In the genomic region with DNA sequence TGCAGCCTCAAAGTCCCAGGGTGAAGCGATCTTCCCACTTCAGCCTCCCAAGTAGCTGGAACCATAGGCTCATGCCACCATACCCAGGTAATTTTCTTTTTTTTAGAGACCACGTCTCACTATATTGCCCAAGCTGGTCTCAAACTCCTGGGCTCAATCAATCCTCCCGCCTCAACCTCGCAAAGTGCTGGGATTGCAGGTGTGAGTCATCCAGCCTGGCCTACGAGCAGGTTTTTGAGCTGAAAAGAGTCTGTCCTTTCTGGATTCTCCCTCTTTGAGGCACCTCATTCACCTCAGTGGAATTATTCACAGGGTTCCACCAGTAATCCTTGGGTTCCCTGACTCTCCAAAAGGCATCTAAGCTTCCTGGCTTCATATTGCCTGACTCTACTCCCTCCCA, we compare ENCODE assay signal across 1 cellular context.
TF ChIP-seq lines count a peak whose summit lies in the region.

No MANE protein-coding gene starts in this region.

TF ChIP-seq in H1, 55 proteins besides CTCF, POLR2A, EP300 and RAD21:
- no peak for TF ChIP-seq BACH1 (IDR thresholded peaks at IDR 0.05; ENCODE audit: low read length)
- no peak for TF ChIP-seq SP1 (IDR thresholded peaks at IDR 0.05; ENCODE audit: low read depth, low read length)
- no peak for TF ChIP-seq KDM4A (IDR thresholded peaks at IDR 0.05; ENCODE audit: low read depth, low read length, severe bottlenecking)
- no peak for TF ChIP-seq CHD2 (IDR thresholded peaks at IDR 0.05; ENCODE audit: low read length)
- TF ChIP-seq USF2 (IDR thresholded peaks at IDR 0.05; ENCODE audit: low read length) = no peak
- TF ChIP-seq SIRT6 (IDR thresholded peaks at IDR 0.05; ENCODE audit: low read length) = no peak
- no peak for TF ChIP-seq FOSL1 (IDR thresholded peaks at IDR 0.05; ENCODE audit: insufficient read depth, low read depth, low read length)
- TF ChIP-seq ASH2L (IDR thresholded peaks at IDR 0.05; ENCODE audit: low read length) = no peak
- TF ChIP-seq TCF12 (IDR thresholded peaks at IDR 0.05; ENCODE audit: low read depth, low read length) = no peak
- TF ChIP-seq CHD1 (IDR thresholded peaks at IDR 0.05; ENCODE audit: low read depth, low read length) = no peak
- no peak for TF ChIP-seq RXRA (IDR thresholded peaks at IDR 0.05; ENCODE audit: insufficient read depth, low read depth, low read length)
- TF ChIP-seq BCL11A (IDR thresholded peaks at IDR 0.05; ENCODE audit: low read depth in 2 of 2, low read length in 2 of 2) = no peak
- no peak for TF ChIP-seq MAFK (IDR thresholded peaks at IDR 0.05; ENCODE audit: low read depth, low read length)
- no peak for TF ChIP-seq ATF3 (IDR thresholded peaks at IDR 0.05; ENCODE audit: insufficient read depth, low read depth, low read length)
- TF ChIP-seq BRCA1 (IDR thresholded peaks at IDR 0.05; ENCODE audit: low read depth, low read length) = no peak
- no peak for TF ChIP-seq CEBPB (IDR thresholded peaks at IDR 0.05; ENCODE audit: low read depth, low read length)
- TF ChIP-seq KDM1A (IDR thresholded peaks at IDR 0.05; ENCODE audit: borderline replicate concordance, low read length) = no peak
- TF ChIP-seq, protein P1, sequence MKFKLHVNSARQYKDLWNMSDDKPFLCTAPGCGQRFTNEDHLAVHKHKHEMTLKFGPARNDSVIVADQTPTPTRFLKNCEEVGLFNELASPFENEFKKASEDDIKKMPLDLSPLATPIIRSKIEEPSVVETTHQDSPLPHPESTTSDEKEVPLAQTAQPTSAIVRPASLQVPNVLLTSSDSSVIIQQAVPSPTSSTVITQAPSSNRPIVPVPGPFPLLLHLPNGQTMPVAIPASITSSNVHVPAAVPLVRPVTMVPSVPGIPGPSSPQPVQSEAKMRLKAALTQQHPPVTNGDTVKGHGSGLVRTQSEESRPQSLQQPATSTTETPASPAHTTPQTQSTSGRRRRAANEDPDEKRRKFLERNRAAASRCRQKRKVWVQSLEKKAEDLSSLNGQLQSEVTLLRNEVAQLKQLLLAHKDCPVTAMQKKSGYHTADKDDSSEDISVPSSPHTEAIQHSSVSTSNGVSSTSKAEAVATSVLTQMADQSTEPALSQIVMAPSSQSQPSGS (IDR thresholded peaks at IDR 0.05; ENCODE audit: low read length) = no peak
TF ChIP-seq in H1: peak in this region for 0.
